1 cellular context compared by ENCODE assay signal in genomic region chr12:49201595-49202295, GRCh38.
TF ChIP-seq lines count a peak whose summit lies in the region.

No MANE protein-coding gene starts in this region.

TF ChIP-seq in HEK293, 187 proteins besides CTCF, POLR2A, EP300 and RAD21 (continued from another document):
- TF ChIP-seq ZBTB11 (tag by site-specific recombination; conservative IDR thresholded peaks at IDR 0.05; ENCODE audit: low read depth) = no peak
- no peak for TF ChIP-seq SALL2 (tag by site-specific recombination; IDR thresholded peaks at IDR 0.05; ENCODE audit: borderline replicate concordance)
- peak; percentile 50; the same call in 1 of the 2 replicates for TF ChIP-seq PRDM6 (tag by site-specific recombination; IDR thresholded peaks at IDR 0.05)
- TF ChIP-seq ZNF513 (tag by site-specific recombination; IDR thresholded peaks at IDR 0.05) = peak; percentile 86
- TF ChIP-seq ZBTB7A (tag by site-specific recombination; IDR thresholded peaks at IDR 0.05; ENCODE audit: low read depth) = no peak
- TF ChIP-seq ZNF366 (tag by site-specific recombination; conservative IDR thresholded peaks at IDR 0.05) = peak; percentile 72; the same call in 1 of the 2 replicates
- no peak for TF ChIP-seq ZNF350 (tag by site-specific recombination; IDR thresholded peaks at IDR 0.05)
- 0 out of 2 replicates have a peak, but pooled peaks have one; percentile 4 for TF ChIP-seq ZNF600 (tag by site-specific recombination; IDR thresholded peaks at IDR 0.05)
- TF ChIP-seq ZBTB17 (tag by site-specific recombination; IDR thresholded peaks at IDR 0.05) = peak; percentile 41; the same call in 1 of the 2 replicates
- TF ChIP-seq ZNF660 (tag by site-specific recombination; IDR thresholded peaks at IDR 0.05) = 0 out of 2 replicates have a peak, but pooled peaks have one; percentile 18
- no peak for TF ChIP-seq ZNF449 (tag by site-specific recombination; IDR thresholded peaks at IDR 0.05)
- TF ChIP-seq ZNF510 (tag by site-specific recombination; IDR thresholded peaks at IDR 0.05; ENCODE audit: insufficient replicate concordance) = no peak
